Comparison of ENCODE assay signal across 11 cellular contexts in genomic region chr10:1454428-1454827, GRCh38.
DNase-seq lines count a peak whose midpoint lies in the region; ATAC-seq, FAIRE-seq and TF ChIP-seq lines count a peak whose summit lies in the region.
"Had no signal": no experiment of that assay in that cellular context is flagged by ENCODE, and none has a peak within 500 bp of the region (broad histone marks: within the 10 kb centered on the region; RNA-seq: fewer than 3 reads in every experiment).

No MANE protein-coding gene starts in this region.

- TF ChIP-seq RAD21 in GM12878 (IDR thresholded peaks at IDR 0.05; ENCODE audit: insufficient read depth, low read depth, low read length): no peak

- H3F3A ChIP-seq in GM23248 (ENCODE audit: insufficient read depth): no peaks in the 10 kb centered on the region

- WGBS in GM12878 (ENCODE audit: insufficient coverage, insufficient replicate concordance, low lambda C conversion rate, missing lambda C conversion rate): 4% methylated on average over 6 of the region's 6 CpGs
- 30 to 33% methylated on average over 6 of the region's 6 CpGs for WGBS in GM23248 (ENCODE audit: low coverage in 1 of 2, low lambda C conversion rate in 2 of 2, missing lambda C conversion rate in 2 of 2), 2 experiments

- H3K4me2 ChIP-seq in GM12878 (ENCODE audit: control insufficient read depth, insufficient read depth) (peak overlapping the region; percentile 1; the same call in 1 of the 2 replicates), GM23248 (ENCODE audit: unreplicated experiment) (no peak overlapping the region)

- no peaks in the 10 kb centered on the region for H3K79me2 ChIP-seq in GM12878 (ENCODE audit: control insufficient read depth, insufficient read depth, low read length)
- no peaks in the 10 kb centered on the region for H3K79me2 ChIP-seq in GM23248 (ENCODE audit: insufficient read depth)

- H3K4me3 ChIP-seq in GM12878 (no peak overlapping the region), GM23248 (no peak overlapping the region)

- peak; percentile 85 for ATAC-seq in GM19468 (IDR thresholded peaks at IDR 0.05; ENCODE audit: extremely low read depth, unreplicated experiment)
- ATAC-seq in HG03108 (IDR thresholded peaks at IDR 0.05; ENCODE audit: unreplicated experiment): peak; percentile 98
- ATAC-seq in GM12878: peak; percentile 98

- RAD21 ChIA-PET in GM12878 (lab: Charles Lee; ENCODE audit: unreplicated experiment): interaction anchor here (1.2 to 3.7 kb wide), 7 partner anchors 8 to 285 kb away, joined by 4 to 16 read pairs (median 7); partner anchors contain the start of gene ADARB2

- H4K20me1 ChIP-seq in GM12878 (ENCODE audit: control insufficient read depth, insufficient read depth) (no peaks in the 10 kb centered on the region), GM23248 (ENCODE audit: insufficient read depth) (no peaks in the 10 kb centered on the region)

- TF ChIP-seq CTCF in GM12878 (IDR thresholded peaks at IDR 0.05 in 2 of 3, conservative IDR thresholded peaks at IDR 0.05 in 1 of 3; ENCODE audit: control insufficient read depth in 2 of 3, extremely low read depth in 1 of 3, insufficient read depth in 1 of 3, low read depth in 3 of 3, low read length in 3 of 3) (no peak), RWPE1 (conservative IDR thresholded peaks at IDR 0.05; ENCODE audit: low read depth) (no peak)

- peak overlapping the region; percentile 11; the same call in 1 of the 2 replicates for H3K27ac ChIP-seq in GM12878 (ENCODE audit: control insufficient read depth, insufficient read depth)
- H3K27ac ChIP-seq in GM23248: no peak overlapping the region
- H3K27ac ChIP-seq in RWPE1: no peak overlapping the region
- H3K27ac ChIP-seq: 22Rv1 had no signal

- intact Hi-C loops in GM12878 (cut with micrococcal nuclease; ENCODE audit: unreplicated experiment): no loop called here

- no peak for FAIRE-seq in GM12878 (lab: Jason Lieb, UNC)
- FAIRE-seq: GM12892 had no signal

- no peak overlapping the region; the same call in 1 of the 2 replicates for H2AFZ ChIP-seq in GM12878 (ENCODE audit: control insufficient read depth, low read depth, low read length)
- no peak overlapping the region for H2AFZ ChIP-seq in GM23248

- H3K9me3 ChIP-seq in GM12878 (replicated peaks; ENCODE audit: control insufficient read depth, insufficient read depth, low read length): no peaks in the 10 kb centered on the region; the same call in 2 of the 3 replicates
- H3K9me3 ChIP-seq in GM23248 (ENCODE audit: low read depth): no peaks in the 10 kb centered on the region

- CTCF ChIA-PET in GM12878 (lab: Yijun Ruan, JAX): interaction anchor here (1.0 kb wide), 1 partner anchor 35 kb away, joined by 3 read pairs; no protein-coding TSS in a partner anchor
- CTCF ChIA-PET in RWPE1 (lab: Yijun Ruan, JAX): interaction anchor here (0.7 kb wide), 1 partner anchor 61 kb away, joined by 3 read pairs; no protein-coding TSS in a partner anchor

- in situ Hi-C loops in GM12878 (cut with MboI): no loop called here
- in situ Hi-C loops in GM23248 (cut with MboI): no loop called here

- no peak overlapping the region for H3K9ac ChIP-seq in GM12878 (ENCODE audit: control insufficient read depth, insufficient read depth, low read length)
- no peak overlapping the region for H3K9ac ChIP-seq in GM23248

- DNase-seq in DMS53 (lab: John Stamatoyannopoulos, UW) (peak; percentile 78), DMS53 treated with DMSO at 0.1 percent for 48 hours (lab: John Stamatoyannopoulos, UW; ENCODE audit: unreplicated experiment) (no peak), GM12878 (ENCODE audit: low read depth, low spot score) (peak; percentile 63), GM23248 (no peak), RWPE1 (ENCODE audit: low spot score) (no peak), C1 segment of cervical spinal cord (lab: John Stamatoyannopoulos, UW) (no peak)
- DNase-seq: trophoblast cell had no signal

- H3K36me3 ChIP-seq in GM12878 (ENCODE audit: control insufficient read depth in 2 of 2, insufficient read depth in 2 of 2, low read length in 1 of 2): no peaks in the 10 kb centered on the region
- H3K36me3 ChIP-seq in GM23248 (ENCODE audit: low read depth): no peaks in the 10 kb centered on the region

- BruUV-seq in GM12878 (replicated peaks; lab: Mats Ljungman, UMichigan): no TSS peak

- SMC1A ChIA-PET in GM12878 (lab: Charles Lee; ENCODE audit: uncharacterized antibody, unreplicated experiment): interaction anchor here (0.9 to 5.0 kb wide), 13 partner anchors 9 to 283 kb away, joined by 3 to 35 read pairs (median 5); partner anchors contain the start of gene ADARB2

- TF ChIP-seq EP300 in GM12878 (IDR thresholded peaks at IDR 0.05; ENCODE audit: borderline replicate concordance in 1 of 2, control insufficient read depth in 1 of 2, low read depth in 2 of 2, low read length in 2 of 2): peak; percentile 66 to 74

- H3K4me1 ChIP-seq in GM12878 (ENCODE audit: control insufficient read depth, insufficient read depth, low read length): no peaks in the 10 kb centered on the region
- no peaks in the 10 kb centered on the region for H3K4me1 ChIP-seq in GM23248 (ENCODE audit: insufficient read depth)

- H3K9me2 ChIP-seq in GM23248 (ENCODE audit: insufficient read depth): no peaks in the 10 kb centered on the region

- POLR2A ChIA-PET in GM12878 (lab: Charles Lee) (interaction anchor here (0.9 to 3.0 kb wide), 5 partner anchors 11 to 283 kb away, joined by 3 to 12 read pairs (median 4); partner anchors contain the start of gene ADARB2), RWPE1 (lab: Yijun Ruan, JAX; ENCODE audit: low non-redundant PET) (no interaction called here)

- no peaks in the 10 kb centered on the region for H3K27me3 ChIP-seq in GM12878 (replicated peaks in 1 of 2; ENCODE audit: control insufficient read depth in 2 of 2, insufficient read depth in 2 of 2, low read length in 1 of 2)
- H3K27me3 ChIP-seq in GM23248 (replicated peaks; ENCODE audit: insufficient read depth): no peaks in the 10 kb centered on the region

- no peak for TF ChIP-seq POLR2A in GM12878 (IDR thresholded peaks at IDR 0.05; ENCODE audit: low read depth, low read length)

TF ChIP-seq in GM12878, 131 proteins besides CTCF, POLR2A, EP300 and RAD21 (continues in another document):
- TF ChIP-seq MAX (IDR thresholded peaks at IDR 0.05; ENCODE audit: low read depth, low read length): no peak
- TF ChIP-seq MEF2B (IDR thresholded peaks at IDR 0.05; ENCODE audit: partially characterized antibody, poor library complexity, severe bottlenecking): peak; percentile 98
- TF ChIP-seq CHD1 (IDR thresholded peaks at IDR 0.05; ENCODE audit: low read depth, low read length): no peak
- no peak for TF ChIP-seq RB1 (IDR thresholded peaks at IDR 0.05; ENCODE audit: borderline replicate concordance)
- TF ChIP-seq ZNF687 (IDR thresholded peaks at IDR 0.05): no peak
- no peak for TF ChIP-seq TAF1 (IDR thresholded peaks at IDR 0.05; ENCODE audit: borderline replicate concordance, low read depth, low read length)
- TF ChIP-seq USF2 (IDR thresholded peaks at IDR 0.05; ENCODE audit: borderline replicate concordance, low read depth, low read length): no peak
- peak; percentile 55; the same call in 1 of the 2 replicates for TF ChIP-seq BMI1 (IDR thresholded peaks at IDR 0.05; ENCODE audit: borderline replicate concordance)

Comparison
In these comparisons a context has a peak if more than half of its experiments do, and no peak if none do; other contexts are left out.
1. DNase-seq: peak in DMS53 (single experiment) and GM12878 (single experiment); none in DMS53 treated with DMSO at 0.1 percent for 48 hours (single experiment), GM23248 (single experiment), RWPE1 (single experiment) and C1 segment of cervical spinal cord (0 of 14).
2. Peak in every context shown above with its lines, with median percentiles within 50 percentile points of each other: ATAC-seq.